In genomic region chr22:18890510-18891192, GRCh38 we compare ENCODE assay signal across 2 cellular contexts. TPM values are rescaled to one million over a fixed set of nuclear protein-coding genes. Genes with fewer than 3 reads are reported as not detected.
"Had no signal": no experiment of that assay in that cellular context is flagged by ENCODE, and none has a peak within 500 bp of the region (broad histone marks: within the 10 kb centered on the region; RNA-seq: fewer than 3 reads in every experiment).

No MANE protein-coding gene starts in this region.

RNA-seq across cellular contexts. Expression of gene PRODH, which starts 45.4 kb away (rescaled TPM):
- total RNA-seq: activated CD8-positive, alpha-beta T cell treated with anti-CD3 and anti-CD28 coated beads, Interleukin-2, amount 10 ng/mL, durations not matched to agents 7 days and 5 days; osteoblast had no signal
